1 cellular context compared by ENCODE assay signal in the genomic region with DNA sequence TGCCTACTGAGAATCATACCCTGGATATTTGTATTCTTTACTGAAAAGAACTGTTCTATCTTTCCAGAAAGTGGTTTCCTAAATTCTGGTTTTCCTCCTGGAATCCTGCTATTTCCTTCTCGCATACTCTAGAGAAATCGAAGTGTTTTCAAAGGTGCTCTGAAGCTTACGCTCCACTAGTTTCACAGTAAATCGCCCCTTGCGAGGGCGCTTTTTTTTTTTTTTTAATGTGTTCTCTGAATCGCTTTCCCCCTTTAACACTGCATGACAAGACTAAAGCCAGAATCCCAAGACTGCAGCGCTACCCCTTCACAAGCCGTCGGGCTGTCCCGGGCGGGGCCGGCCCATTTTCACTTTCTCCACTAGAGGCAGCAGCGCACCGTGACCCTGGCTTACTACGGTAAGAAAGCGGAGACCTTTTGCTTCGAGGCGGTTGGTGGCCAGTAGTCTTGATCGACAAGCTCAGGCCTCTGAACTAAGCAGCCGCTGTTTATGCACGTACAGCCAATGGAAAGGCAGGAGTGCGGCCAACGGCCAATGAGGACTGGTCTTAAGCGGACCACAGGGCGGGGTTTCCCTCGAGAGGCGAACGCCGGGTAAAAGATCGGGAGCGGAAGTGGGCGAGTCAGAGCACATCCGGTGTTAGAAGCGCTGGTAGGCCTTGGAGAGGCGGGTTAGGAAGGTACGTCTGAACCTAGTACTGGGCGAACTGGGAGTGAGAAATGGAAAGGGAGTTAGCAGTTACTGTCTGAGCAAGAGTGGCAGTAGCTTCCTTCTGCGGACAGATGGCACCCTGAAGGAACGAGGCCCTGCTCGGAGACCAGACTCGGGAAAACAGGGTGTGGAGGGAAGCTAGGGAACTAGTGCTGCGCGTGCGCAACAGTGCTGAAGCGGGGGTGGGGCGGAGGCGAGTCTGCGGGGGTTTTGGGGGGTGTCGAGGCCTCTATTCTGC.
TF ChIP-seq lines count a peak whose summit lies in the region.

A gene with protein sequence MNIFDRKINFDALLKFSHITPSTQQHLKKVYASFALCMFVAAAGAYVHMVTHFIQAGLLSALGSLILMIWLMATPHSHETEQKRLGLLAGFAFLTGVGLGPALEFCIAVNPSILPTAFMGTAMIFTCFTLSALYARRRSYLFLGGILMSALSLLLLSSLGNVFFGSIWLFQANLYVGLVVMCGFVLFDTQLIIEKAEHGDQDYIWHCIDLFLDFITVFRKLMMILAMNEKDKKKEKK (plus strand): TSS at position 628 of the 952 bp plus-strand sequence. CDS start 10,937 bp downstream, outside the sequence.

TF ChIP-seq in HepG2, 621 proteins besides CTCF, POLR2A, EP300 and RAD21 (continued from another document and continues in another):
- TF ChIP-seq, protein P1, sequence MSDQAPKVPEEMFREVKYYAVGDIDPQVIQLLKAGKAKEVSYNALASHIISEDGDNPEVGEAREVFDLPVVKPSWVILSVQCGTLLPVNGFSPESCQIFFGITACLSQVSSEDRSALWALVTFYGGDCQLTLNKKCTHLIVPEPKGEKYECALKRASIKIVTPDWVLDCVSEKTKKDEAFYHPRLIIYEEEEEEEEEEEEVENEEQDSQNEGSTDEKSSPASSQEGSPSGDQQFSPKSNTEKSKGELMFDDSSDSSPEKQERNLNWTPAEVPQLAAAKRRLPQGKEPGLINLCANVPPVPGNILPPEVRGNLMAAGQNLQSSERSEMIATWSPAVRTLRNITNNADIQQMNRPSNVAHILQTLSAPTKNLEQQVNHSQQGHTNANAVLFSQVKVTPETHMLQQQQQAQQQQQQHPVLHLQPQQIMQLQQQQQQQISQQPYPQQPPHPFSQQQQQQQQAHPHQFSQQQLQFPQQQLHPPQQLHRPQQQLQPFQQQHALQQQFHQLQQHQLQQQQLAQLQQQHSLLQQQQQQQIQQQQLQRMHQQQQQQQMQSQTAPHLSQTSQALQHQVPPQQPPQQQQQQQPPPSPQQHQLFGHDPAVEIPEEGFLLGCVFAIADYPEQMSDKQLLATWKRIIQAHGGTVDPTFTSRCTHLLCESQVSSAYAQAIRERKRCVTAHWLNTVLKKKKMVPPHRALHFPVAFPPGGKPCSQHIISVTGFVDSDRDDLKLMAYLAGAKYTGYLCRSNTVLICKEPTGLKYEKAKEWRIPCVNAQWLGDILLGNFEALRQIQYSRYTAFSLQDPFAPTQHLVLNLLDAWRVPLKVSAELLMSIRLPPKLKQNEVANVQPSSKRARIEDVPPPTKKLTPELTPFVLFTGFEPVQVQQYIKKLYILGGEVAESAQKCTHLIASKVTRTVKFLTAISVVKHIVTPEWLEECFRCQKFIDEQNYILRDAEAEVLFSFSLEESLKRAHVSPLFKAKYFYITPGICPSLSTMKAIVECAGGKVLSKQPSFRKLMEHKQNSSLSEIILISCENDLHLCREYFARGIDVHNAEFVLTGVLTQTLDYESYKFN (CRISPR knock-in tag; conservative IDR thresholded peaks at IDR 0.05): peak; percentile 56
- TF ChIP-seq MXI1 (IDR thresholded peaks at IDR 0.05; ENCODE audit: borderline replicate concordance, low read depth, low read length) (peak; percentile 50; the same call in 1 of the 3 replicates), RCOR2 (CRISPR knock-in tag; IDR thresholded peaks at IDR 0.05) (0 out of 2 replicates have a peak, but pooled peaks have one; percentile 35), ZNF629 (CRISPR knock-in tag; conservative IDR thresholded peaks at IDR 0.05) (no peak), ZNF782 (CRISPR knock-in tag; IDR thresholded peaks at IDR 0.05; ENCODE audit: borderline replicate concordance) (no peak), ARID4A (CRISPR knock-in tag; IDR thresholded peaks at IDR 0.05; ENCODE audit: borderline replicate concordance) (peak; percentile 88), SP140L (CRISPR knock-in tag; IDR thresholded peaks at IDR 0.05; ENCODE audit: borderline replicate concordance) (peak; percentile 69; the same call in 1 of the 2 replicates), ZNF547 (CRISPR knock-in tag; IDR thresholded peaks at IDR 0.05) (peak; percentile 60; the same call in 1 of the 2 replicates), ZFP36 (IDR thresholded peaks at IDR 0.05; ENCODE audit: borderline replicate concordance, low read depth, low read length, partially characterized antibody) (no peak), HIVEP1 (CRISPR knock-in tag; IDR thresholded peaks at IDR 0.05) (no peak), HBP1 (CRISPR knock-in tag; IDR thresholded peaks at IDR 0.05; ENCODE audit: low read depth) (no peak), KDM2A (CRISPR knock-in tag; IDR thresholded peaks at IDR 0.05; ENCODE audit: borderline replicate concordance, low read depth) (peak; percentile 63), PRMT3 (CRISPR knock-in tag; IDR thresholded peaks at IDR 0.05; ENCODE audit: borderline replicate concordance, low read depth) (no peak), ZNF776 (CRISPR knock-in tag; IDR thresholded peaks at IDR 0.05) (no peak), NFE2L1 (CRISPR knock-in tag; IDR thresholded peaks at IDR 0.05; ENCODE audit: borderline replicate concordance) (no peak), ZMYM3 (CRISPR knock-in tag; IDR thresholded peaks at IDR 0.05) (no peak; the same call in 1 of the 2 replicates), ZNF281 (CRISPR knock-in tag; IDR thresholded peaks at IDR 0.05; ENCODE audit: borderline replicate concordance) (no peak), SETDB1 (CRISPR knock-in tag; IDR thresholded peaks at IDR 0.05; ENCODE audit: borderline replicate concordance) (no peak), ZNF619 (CRISPR knock-in tag; IDR thresholded peaks at IDR 0.05) (no peak), ZNF580 (CRISPR knock-in tag; IDR thresholded peaks at IDR 0.05; ENCODE audit: borderline replicate concordance, low read depth) (peak; percentile 61), ZNF343 (CRISPR knock-in tag; IDR thresholded peaks at IDR 0.05) (no peak), CCAR2 (optimal IDR thresholded peaks at IDR 0.05; ENCODE audit: low read depth, low read length) (no peak), CHD2 (IDR thresholded peaks at IDR 0.05; ENCODE audit: low read depth, low read length) (0 out of 2 replicates have a peak, but pooled peaks have one; percentile 37), ZNF724P (CRISPR knock-in tag; IDR thresholded peaks at IDR 0.05; ENCODE audit: borderline replicate concordance) (no peak; the same call in 1 of the 2 replicates), ZNF780A (CRISPR knock-in tag; IDR thresholded peaks at IDR 0.05) (peak; percentile 36; the same call in 1 of the 2 replicates), ZBTB42 (CRISPR knock-in tag; IDR thresholded peaks at IDR 0.05) (no peak), JUND (CRISPR knock-in tag; IDR thresholded peaks at IDR 0.05) (peak; percentile 52; the same call in 1 of the 2 replicates), ZFX (CRISPR knock-in tag; IDR thresholded peaks at IDR 0.05; ENCODE audit: low read depth) (peak; percentile 97), ZFYVE20 (CRISPR knock-in tag; IDR thresholded peaks at IDR 0.05; ENCODE audit: borderline replicate concordance, low read depth) (no peak)
- TF ChIP-seq, protein P2, sequence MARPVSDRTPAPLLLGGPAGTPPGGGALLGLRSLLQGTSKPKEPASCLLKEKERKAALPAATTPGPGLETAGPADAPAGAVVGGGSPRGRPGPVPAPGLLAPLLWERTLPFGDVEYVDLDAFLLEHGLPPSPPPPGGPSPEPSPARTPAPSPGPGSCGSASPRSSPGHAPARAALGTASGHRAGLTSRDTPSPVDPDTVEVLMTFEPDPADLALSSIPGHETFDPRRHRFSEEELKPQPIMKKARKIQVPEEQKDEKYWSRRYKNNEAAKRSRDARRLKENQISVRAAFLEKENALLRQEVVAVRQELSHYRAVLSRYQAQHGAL (CRISPR knock-in tag; IDR thresholded peaks at IDR 0.05; ENCODE audit: not compliant biosample characterization): peak; percentile 11
- TF ChIP-seq, protein P3, sequence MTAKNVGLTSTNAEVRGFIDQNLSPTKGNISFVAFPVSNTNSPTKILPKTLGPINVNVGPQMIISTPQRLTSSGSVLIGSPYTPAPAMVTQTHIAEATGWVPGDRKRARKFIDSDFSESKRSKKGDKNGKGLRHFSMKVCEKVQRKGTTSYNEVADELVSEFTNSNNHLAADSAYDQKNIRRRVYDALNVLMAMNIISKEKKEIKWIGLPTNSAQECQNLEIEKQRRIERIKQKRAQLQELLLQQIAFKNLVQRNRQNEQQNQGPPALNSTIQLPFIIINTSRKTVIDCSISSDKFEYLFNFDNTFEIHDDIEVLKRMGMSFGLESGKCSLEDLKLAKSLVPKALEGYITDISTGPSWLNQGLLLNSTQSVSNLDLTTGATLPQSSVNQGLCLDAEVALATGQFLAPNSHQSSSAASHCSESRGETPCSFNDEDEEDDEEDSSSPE (CRISPR knock-in tag; IDR thresholded peaks at IDR 0.05): peak; percentile 65; the same call in 1 of the 2 replicates
- TF ChIP-seq, protein P4, sequence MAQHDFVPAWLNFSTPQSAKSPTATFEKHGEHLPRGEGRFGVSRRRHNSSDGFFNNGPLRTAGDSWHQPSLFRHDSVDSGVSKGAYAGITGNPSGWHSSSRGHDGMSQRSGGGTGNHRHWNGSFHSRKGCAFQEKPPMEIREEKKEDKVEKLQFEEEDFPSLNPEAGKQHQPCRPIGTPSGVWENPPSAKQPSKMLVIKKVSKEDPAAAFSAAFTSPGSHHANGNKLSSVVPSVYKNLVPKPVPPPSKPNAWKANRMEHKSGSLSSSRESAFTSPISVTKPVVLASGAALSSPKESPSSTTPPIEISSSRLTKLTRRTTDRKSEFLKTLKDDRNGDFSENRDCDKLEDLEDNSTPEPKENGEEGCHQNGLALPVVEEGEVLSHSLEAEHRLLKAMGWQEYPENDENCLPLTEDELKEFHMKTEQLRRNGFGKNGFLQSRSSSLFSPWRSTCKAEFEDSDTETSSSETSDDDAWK (CRISPR knock-in tag; IDR thresholded peaks at IDR 0.05): no peak
- TF ChIP-seq, protein P5, sequence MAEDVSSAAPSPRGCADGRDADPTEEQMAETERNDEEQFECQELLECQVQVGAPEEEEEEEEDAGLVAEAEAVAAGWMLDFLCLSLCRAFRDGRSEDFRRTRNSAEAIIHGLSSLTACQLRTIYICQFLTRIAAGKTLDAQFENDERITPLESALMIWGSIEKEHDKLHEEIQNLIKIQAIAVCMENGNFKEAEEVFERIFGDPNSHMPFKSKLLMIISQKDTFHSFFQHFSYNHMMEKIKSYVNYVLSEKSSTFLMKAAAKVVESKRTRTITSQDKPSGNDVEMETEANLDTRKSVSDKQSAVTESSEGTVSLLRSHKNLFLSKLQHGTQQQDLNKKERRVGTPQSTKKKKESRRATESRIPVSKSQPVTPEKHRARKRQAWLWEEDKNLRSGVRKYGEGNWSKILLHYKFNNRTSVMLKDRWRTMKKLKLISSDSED (CRISPR knock-in tag; IDR thresholded peaks at IDR 0.05): no peak
